ENCODE assay signal across 1 cellular context in the genomic region with DNA sequence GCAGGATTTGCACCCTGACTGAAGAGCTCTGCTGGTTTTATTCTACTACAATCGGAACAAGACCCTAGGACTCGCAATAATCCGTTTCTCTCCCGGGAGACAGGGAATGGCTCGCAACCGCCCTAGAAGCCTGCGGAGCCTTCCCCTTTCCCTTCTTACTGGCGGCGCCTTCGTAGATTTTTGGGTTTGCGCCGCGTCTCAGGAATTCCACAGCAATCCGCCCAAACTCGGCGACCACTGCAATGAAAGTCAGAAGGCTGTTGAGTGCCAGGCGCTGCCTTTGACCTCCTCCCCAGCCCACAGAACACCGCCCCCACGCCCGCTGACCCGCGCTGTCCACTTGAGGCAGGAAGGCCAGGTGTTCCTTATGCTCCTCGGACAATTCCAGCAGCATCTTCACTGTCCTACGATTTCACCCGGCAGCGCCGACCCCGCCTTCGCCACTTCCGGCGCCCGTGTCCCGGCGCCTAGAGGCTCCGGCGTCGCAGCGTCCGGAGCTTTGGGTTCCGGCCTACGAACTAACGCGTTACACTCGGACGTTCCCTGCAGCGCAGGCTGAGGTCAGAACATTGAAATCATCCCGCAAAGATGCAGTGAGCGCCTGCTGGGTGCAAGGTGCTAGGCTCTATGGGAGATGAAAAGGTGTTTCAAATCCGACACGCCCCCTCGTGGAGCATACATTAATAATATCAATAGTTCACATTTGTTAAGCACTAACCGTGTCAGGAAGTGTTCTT.
A peak's percentile ranks its signal among the peaks of the same experiment; 100 is the strongest.
TF ChIP-seq lines count a peak whose summit lies in the region.

TSS of gene COMMD2 (minus strand) at position 439 of the 737 bp plus-strand sequence. CDS start at position 394, 45 bp downstream.

TF ChIP-seq in K562, 482 proteins besides CTCF, POLR2A, EP300 and RAD21 (continued from another document and continues in another):
- no peak for TF ChIP-seq ZNF609 (CRISPR knock-in tag; IDR thresholded peaks at IDR 0.05; ENCODE audit: borderline replicate concordance)
- no peak for TF ChIP-seq GTF2F1 (IDR thresholded peaks at IDR 0.05; ENCODE audit: low read depth, low read length)
- no peak for TF ChIP-seq HIVEP1 (CRISPR knock-in tag; IDR thresholded peaks at IDR 0.05)
- TF ChIP-seq, protein P1, sequence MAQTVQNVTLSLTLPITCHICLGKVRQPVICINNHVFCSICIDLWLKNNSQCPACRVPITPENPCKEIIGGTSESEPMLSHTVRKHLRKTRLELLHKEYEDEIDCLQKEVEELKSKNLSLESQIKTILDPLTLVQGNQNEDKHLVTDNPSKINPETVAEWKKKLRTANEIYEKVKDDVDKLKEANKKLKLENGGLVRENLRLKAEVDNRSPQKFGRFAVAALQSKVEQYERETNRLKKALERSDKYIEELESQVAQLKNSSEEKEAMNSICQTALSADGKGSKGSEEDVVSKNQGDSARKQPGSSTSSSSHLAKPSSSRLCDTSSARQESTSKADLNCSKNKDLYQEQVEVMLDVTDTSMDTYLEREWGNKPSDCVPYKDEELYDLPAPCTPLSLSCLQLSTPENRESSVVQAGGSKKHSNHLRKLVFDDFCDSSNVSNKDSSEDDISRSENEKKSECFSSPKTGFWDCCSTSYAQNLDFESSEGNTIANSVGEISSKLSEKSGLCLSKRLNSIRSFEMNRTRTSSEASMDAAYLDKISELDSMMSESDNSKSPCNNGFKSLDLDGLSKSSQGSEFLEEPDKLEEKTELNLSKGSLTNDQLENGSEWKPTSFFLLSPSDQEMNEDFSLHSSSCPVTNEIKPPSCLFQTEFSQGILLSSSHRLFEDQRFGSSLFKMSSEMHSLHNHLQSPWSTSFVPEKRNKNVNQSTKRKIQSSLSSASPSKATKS (CRISPR knock-in tag; IDR thresholded peaks at IDR 0.05): no peak
- TF ChIP-seq ZNF318 (IDR thresholded peaks at IDR 0.05; ENCODE audit: borderline replicate concordance in 1 of 2, low read depth in 1 of 2): no peak
- no peak for TF ChIP-seq FOSL1 (tag; conservative IDR thresholded peaks at IDR 0.05)
- TF ChIP-seq ZNF780A (CRISPR knock-in tag; IDR thresholded peaks at IDR 0.05): no peak
- TF ChIP-seq NFE2L1 (tag; IDR thresholded peaks at IDR 0.05; ENCODE audit: borderline replicate concordance, low read depth): no peak
- TF ChIP-seq, protein P2, sequence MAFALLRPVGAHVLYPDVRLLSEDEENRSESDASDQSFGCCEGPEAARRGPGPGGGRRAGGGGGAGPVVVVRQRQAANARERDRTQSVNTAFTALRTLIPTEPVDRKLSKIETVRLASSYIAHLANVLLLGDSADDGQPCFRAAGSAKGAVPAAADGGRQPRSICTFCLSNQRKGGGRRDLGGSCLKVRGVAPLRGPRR (CRISPR knock-in tag; IDR thresholded peaks at IDR 0.05): no peak
- TF ChIP-seq HSF4 (CRISPR knock-in tag; IDR thresholded peaks at IDR 0.05; ENCODE audit: borderline replicate concordance): no peak
- no peak for TF ChIP-seq MEIS2 (IDR thresholded peaks at IDR 0.05; ENCODE audit: partially characterized antibody)
- TF ChIP-seq THAP12 (CRISPR knock-in tag; IDR thresholded peaks at IDR 0.05): no peak
- TF ChIP-seq, protein P3, sequence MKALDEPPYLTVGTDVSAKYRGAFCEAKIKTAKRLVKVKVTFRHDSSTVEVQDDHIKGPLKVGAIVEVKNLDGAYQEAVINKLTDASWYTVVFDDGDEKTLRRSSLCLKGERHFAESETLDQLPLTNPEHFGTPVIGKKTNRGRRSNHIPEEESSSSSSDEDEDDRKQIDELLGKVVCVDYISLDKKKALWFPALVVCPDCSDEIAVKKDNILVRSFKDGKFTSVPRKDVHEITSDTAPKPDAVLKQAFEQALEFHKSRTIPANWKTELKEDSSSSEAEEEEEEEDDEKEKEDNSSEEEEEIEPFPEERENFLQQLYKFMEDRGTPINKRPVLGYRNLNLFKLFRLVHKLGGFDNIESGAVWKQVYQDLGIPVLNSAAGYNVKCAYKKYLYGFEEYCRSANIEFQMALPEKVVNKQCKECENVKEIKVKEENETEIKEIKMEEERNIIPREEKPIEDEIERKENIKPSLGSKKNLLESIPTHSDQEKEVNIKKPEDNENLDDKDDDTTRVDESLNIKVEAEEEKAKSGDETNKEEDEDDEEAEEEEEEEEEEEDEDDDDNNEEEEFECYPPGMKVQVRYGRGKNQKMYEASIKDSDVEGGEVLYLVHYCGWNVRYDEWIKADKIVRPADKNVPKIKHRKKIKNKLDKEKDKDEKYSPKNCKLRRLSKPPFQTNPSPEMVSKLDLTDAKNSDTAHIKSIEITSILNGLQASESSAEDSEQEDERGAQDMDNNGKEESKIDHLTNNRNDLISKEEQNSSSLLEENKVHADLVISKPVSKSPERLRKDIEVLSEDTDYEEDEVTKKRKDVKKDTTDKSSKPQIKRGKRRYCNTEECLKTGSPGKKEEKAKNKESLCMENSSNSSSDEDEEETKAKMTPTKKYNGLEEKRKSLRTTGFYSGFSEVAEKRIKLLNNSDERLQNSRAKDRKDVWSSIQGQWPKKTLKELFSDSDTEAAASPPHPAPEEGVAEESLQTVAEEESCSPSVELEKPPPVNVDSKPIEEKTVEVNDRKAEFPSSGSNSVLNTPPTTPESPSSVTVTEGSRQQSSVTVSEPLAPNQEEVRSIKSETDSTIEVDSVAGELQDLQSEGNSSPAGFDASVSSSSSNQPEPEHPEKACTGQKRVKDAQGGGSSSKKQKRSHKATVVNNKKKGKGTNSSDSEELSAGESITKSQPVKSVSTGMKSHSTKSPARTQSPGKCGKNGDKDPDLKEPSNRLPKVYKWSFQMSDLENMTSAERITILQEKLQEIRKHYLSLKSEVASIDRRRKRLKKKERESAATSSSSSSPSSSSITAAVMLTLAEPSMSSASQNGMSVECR (CRISPR knock-in tag; IDR thresholded peaks at IDR 0.05): 0 out of 2 replicates have a peak, but pooled peaks have one; percentile 28
- TF ChIP-seq, protein P4, sequence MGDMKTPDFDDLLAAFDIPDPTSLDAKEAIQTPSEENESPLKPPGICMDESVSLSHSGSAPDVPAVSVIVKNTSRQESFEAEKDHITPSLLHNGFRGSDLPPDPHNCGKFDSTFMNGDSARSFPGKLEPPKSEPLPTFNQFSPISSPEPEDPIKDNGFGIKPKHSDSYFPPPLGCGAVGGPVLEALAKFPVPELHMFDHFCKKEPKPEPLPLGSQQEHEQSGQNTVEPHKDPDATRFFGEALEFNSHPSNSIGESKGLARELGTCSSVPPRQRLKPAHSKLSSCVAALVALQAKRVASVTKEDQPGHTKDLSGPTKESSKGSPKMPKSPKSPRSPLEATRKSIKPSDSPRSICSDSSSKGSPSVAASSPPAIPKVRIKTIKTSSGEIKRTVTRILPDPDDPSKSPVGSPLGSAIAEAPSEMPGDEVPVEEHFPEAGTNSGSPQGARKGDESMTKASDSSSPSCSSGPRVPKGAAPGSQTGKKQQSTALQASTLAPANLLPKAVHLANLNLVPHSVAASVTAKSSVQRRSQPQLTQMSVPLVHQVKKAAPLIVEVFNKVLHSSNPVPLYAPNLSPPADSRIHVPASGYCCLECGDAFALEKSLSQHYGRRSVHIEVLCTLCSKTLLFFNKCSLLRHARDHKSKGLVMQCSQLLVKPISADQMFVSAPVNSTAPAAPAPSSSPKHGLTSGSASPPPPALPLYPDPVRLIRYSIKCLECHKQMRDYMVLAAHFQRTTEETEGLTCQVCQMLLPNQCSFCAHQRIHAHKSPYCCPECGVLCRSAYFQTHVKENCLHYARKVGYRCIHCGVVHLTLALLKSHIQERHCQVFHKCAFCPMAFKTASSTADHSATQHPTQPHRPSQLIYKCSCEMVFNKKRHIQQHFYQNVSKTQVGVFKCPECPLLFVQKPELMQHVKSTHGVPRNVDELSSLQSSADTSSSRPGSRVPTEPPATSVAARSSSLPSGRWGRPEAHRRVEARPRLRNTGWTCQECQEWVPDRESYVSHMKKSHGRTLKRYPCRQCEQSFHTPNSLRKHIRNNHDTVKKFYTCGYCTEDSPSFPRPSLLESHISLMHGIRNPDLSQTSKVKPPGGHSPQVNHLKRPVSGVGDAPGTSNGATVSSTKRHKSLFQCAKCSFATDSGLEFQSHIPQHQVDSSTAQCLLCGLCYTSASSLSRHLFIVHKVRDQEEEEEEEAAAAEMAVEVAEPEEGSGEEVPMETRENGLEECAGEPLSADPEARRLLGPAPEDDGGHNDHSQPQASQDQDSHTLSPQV (IDR thresholded peaks at IDR 0.05): no peak
- TF ChIP-seq FOXJ2 (tag; IDR thresholded peaks at IDR 0.05): no peak
- TF ChIP-seq HEY1 (CRISPR knock-in tag; IDR thresholded peaks at IDR 0.05; ENCODE audit: borderline replicate concordance): no peak
- TF ChIP-seq WHSC1 (IDR thresholded peaks at IDR 0.05; ENCODE audit: low read length): no peak
